In the genomic region with DNA sequence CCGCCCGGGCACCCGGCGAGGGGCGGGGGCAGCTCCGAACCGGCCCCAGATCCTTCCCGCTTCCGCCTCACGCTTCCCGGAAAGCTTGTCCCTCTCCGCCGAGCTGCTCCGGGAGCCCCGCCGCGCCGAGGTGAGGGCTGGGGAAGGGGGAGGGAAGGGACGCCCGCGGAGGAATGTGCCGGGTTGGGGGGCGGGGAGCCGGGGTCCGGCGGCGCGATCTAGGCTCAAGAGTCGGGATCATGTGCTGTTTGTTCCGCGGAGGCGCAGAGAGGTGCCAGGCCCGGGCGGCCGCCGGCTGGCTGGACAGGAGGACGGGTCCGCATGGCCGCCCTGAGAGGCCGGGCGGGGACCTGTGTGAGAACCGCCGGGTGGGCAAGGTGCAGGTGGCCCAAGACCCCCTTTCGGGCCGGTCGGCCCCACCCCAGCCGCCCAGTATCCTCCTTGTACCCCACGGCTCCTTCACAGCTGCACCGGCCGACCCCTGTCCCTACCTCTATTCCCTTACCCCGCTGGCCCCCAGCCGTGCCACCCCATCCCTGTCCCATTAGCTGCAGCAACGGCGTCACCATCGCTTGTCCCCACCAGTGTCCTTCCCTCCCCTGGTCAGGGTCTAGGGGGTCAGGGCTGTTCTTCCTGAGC, we compare ENCODE assay signal across 8 cellular contexts. TPM values are rescaled to one million over a fixed set of nuclear protein-coding genes. Genes with fewer than 3 reads are reported as not detected.
DNase-seq lines count a peak whose midpoint lies in the region; ATAC-seq and TF ChIP-seq lines count a peak whose summit lies in the region.

No MANE protein-coding gene starts in this region.

- H3K4me2 ChIP-seq in BLaER1 treated with 17β-estradiol and CSF1 and Interleukin-3, amounts not matched to agents 10 nM and 100 nM = peak overlapping the region; percentile 97 to 100 (median 99)

- H4K20me1 ChIP-seq in BLaER1 treated with 17β-estradiol and CSF1 and Interleukin-3, amounts not matched to agents 10 nM and 100 nM = peaks cover 9 to 45% (median 23%) of the 10 kb centered on the region in 11 experiments; a peak in 15 of 22 replicates

- TF ChIP-seq POLR2A in lower leg skin (IDR thresholded peaks at IDR 0.05) = no peak

- 1% methylated on average over 34 to 39 of the region's 55 CpGs for WGBS in lower leg skin, 2 donors
- WGBS in thymus = 6% methylated on average over 55 of the region's 55 CpGs

- H3K27ac ChIP-seq in BLaER1 treated with 17β-estradiol and CSF1 and Interleukin-3, amounts not matched to agents 10 nM and 100 nM = peak overlapping the region; percentile 81 to 94 (median 86)
- H3K27ac ChIP-seq in cingulate gyrus (ENCODE audit: low read depth, low read length) (peak overlapping the region; percentile 65), thymus (ENCODE audit: low read depth) (peak overlapping the region; percentile 25)

- peaks cover 30 to 40% (median 33%) of the 10 kb centered on the region in 10 experiments for H3K4me1 ChIP-seq in BLaER1 treated with 17β-estradiol and CSF1 and Interleukin-3, amounts not matched to agents 10 nM and 100 nM
- H3K4me1 ChIP-seq in thymus (ENCODE audit: control insufficient read depth, insufficient read depth, low read length) = peaks cover 17% of the 10 kb centered on the region

- ATAC-seq in GM21529 (IDR thresholded peaks at IDR 0.05; ENCODE audit: unreplicated experiment) (peak; percentile 13), HG02798 (IDR thresholded peaks at IDR 0.05; ENCODE audit: poor library complexity, unreplicated experiment) (no peak)

- DNase-seq in NCI-H2171 treated with DMSO at 0.1 percent for 48 hours (lab: John Stamatoyannopoulos, UW) (peak; percentile 43), lower leg skin (ENCODE audit: low spot score in 2 of 2) (peak in 1 of 2 donors; percentile 92), GM19238 (ENCODE audit: insufficient read length, low spot score) (no peak)

- H3K9ac ChIP-seq in BLaER1 treated with 17β-estradiol and CSF1 and Interleukin-3, amounts not matched to agents 10 nM and 100 nM = peak overlapping the region; percentile 79 to 92 (median 89)

- H3K9me3 ChIP-seq in BLaER1 treated with 17β-estradiol and CSF1 and Interleukin-3, amounts not matched to agents 10 nM and 100 nM (replicated peaks in 1 of 11) = no peaks in the 10 kb centered on the region
- no peaks in the 10 kb centered on the region for H3K9me3 ChIP-seq in thymus (ENCODE audit: control insufficient read depth)

- intact Hi-C loops in lower leg skin (cut with DNase I; ENCODE audit: low total_unique reads) = loop anchor here (5.0 kb wide), 1 partner anchor 91 kb away; no protein-coding TSS in a partner anchor

- H3K36me3 ChIP-seq in BLaER1 treated with 17β-estradiol and CSF1 and Interleukin-3, amounts not matched to agents 10 nM and 100 nM = peaks cover 16 to 36% (median 26%) of the 10 kb centered on the region in 11 experiments; a peak in 21 of 22 replicates
- H3K36me3 ChIP-seq in thymus (ENCODE audit: control insufficient read depth, insufficient read depth) = peaks cover 14% of the 10 kb centered on the region

- peaks cover 0 to 3% (median 0%) of the 10 kb centered on the region in 11 experiments; a peak in 2 of 22 replicates for H3K27me3 ChIP-seq in BLaER1 treated with 17β-estradiol and CSF1 and Interleukin-3, amounts not matched to agents 10 nM and 100 nM
- H3K27me3 ChIP-seq in thymus (ENCODE audit: control insufficient read depth, insufficient read depth) = peaks cover 6% of the 10 kb centered on the region

- peak overlapping the region; percentile 83 to 99 (median 90) for H3K4me3 ChIP-seq in BLaER1 treated with 17β-estradiol and CSF1 and Interleukin-3, amounts not matched to agents 10 nM and 100 nM
- H3K4me3 ChIP-seq in lower leg skin (ENCODE audit: low read depth, poor library complexity, severe bottlenecking) = peak overlapping the region; percentile 87
- H3K4me3 ChIP-seq in thymus (ENCODE audit: low read length) = peak overlapping the region; percentile 86

- no peak for TF ChIP-seq CTCF in lower leg skin (IDR thresholded peaks at IDR 0.05)

RNA-seq across cellular contexts. Expression of gene KIF1C, which starts 0.4 kb away (rescaled TPM):
- 100 to 1,000 TPM in 2 of 4 donors, 10 to 100 TPM in 2; 87.6 to 140 (median 100) TPM for total RNA-seq in lower leg skin
- 15.4 TPM for polyA plus RNA-seq in thymus

RNA-seq across cellular contexts. Expression of gene INCA1, which starts 0.8 kb away (rescaled TPM):
- 1 to 10 TPM in 3 of 4 donors, under 1 TPM in 1; 0.39 to 2.6 (median 1.4) TPM for total RNA-seq in lower leg skin
- polyA plus RNA-seq in thymus = 1.5 TPM

RNA-seq across cellular contexts. Expression of gene CAMTA2, which starts 10.7 kb away (rescaled TPM):
- total RNA-seq in lower leg skin = 10 to 100 TPM; 21.7 to 35.3 (median 30.6) TPM
- polyA plus RNA-seq in thymus = 51.5 TPM

RNA-seq across cellular contexts. Expression of gene SPAG7, which starts 30.5 kb away (rescaled TPM):
- 10 to 100 TPM; 35.1 to 64.0 (median 51.7) TPM for total RNA-seq in lower leg skin
- 98.8 TPM for polyA plus RNA-seq in thymus

RNA-seq across cellular contexts. Expression of gene SLC52A1, which starts 37.1 kb away (rescaled TPM):
- total RNA-seq in lower leg skin = 10 to 100 TPM in 1 of 4 donors, 1 to 10 TPM in 3; 3.3 to 16.1 (median 4.8) TPM
- 0.96 TPM for polyA plus RNA-seq in thymus

Comparison
In these comparisons a context has a peak if more than half of its experiments do, and no peak if none do; other contexts are left out.
1. H3K27ac ChIP-seq: peak in every context shown above with its lines; median percentile 86 in BLaER1 treated with 17β-estradiol and CSF1 and Interleukin-3, amounts not matched to agents 10 nM and 100 nM; 65 in cingulate gyrus; 25 in thymus.